In the genomic region with DNA sequence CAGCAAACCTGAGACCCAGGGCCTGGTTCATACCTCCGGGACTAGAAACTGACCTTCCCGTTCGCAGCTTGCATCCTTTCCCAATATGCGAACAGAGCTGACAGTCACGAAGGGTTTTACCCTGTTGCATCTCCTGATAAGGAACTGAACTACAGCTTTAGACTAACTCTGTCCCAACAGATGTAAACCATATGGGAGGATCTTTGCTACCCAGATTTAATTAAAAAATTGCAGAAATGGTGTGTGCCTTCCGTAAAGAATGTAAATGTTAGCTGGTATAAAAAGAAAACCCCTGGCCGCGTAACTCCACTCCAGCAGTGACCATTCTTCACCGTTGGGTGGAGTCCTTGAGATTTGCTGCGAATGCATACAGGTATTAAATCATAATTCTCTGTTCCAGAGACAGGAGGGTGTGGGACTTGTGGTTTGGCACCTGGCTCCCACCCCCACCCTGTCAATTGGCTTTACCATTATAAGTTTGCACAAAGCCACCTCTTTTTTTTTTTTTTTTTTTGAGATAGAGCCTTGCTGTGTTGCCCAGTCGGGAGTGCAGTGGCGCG, we compare ENCODE assay signal across 1 cellular context.
TF ChIP-seq lines count a peak whose summit lies in the region.

No MANE protein-coding gene starts in this region.

TF ChIP-seq in HCT116, 20 proteins besides CTCF, POLR2A, EP300 and RAD21 (continued from another document):
- TF ChIP-seq, protein P1, sequence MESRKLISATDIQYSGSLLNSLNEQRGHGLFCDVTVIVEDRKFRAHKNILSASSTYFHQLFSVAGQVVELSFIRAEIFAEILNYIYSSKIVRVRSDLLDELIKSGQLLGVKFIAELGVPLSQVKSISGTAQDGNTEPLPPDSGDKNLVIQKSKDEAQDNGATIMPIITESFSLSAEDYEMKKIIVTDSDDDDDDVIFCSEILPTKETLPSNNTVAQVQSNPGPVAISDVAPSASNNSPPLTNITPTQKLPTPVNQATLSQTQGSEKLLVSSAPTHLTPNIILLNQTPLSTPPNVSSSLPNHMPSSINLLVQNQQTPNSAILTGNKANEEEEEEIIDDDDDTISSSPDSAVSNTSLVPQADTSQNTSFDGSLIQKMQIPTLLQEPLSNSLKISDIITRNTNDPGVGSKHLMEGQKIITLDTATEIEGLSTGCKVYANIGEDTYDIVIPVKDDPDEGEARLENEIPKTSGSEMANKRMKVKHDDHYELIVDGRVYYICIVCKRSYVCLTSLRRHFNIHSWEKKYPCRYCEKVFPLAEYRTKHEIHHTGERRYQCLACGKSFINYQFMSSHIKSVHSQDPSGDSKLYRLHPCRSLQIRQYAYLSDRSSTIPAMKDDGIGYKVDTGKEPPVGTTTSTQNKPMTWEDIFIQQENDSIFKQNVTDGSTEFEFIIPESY (IDR thresholded peaks at IDR 0.05; ENCODE audit: extremely low read depth, insufficient replicate concordance, low read length) = no peak
- TF ChIP-seq SRF (IDR thresholded peaks at IDR 0.05; ENCODE audit: low read depth) (no peak), YY1 (IDR thresholded peaks at IDR 0.05; ENCODE audit: extremely low read depth, insufficient replicate concordance, low read depth, low read length) (no peak), ELF1 (IDR thresholded peaks at IDR 0.05; ENCODE audit: borderline replicate concordance, low read depth) (no peak)
- TF ChIP-seq, protein P2, sequence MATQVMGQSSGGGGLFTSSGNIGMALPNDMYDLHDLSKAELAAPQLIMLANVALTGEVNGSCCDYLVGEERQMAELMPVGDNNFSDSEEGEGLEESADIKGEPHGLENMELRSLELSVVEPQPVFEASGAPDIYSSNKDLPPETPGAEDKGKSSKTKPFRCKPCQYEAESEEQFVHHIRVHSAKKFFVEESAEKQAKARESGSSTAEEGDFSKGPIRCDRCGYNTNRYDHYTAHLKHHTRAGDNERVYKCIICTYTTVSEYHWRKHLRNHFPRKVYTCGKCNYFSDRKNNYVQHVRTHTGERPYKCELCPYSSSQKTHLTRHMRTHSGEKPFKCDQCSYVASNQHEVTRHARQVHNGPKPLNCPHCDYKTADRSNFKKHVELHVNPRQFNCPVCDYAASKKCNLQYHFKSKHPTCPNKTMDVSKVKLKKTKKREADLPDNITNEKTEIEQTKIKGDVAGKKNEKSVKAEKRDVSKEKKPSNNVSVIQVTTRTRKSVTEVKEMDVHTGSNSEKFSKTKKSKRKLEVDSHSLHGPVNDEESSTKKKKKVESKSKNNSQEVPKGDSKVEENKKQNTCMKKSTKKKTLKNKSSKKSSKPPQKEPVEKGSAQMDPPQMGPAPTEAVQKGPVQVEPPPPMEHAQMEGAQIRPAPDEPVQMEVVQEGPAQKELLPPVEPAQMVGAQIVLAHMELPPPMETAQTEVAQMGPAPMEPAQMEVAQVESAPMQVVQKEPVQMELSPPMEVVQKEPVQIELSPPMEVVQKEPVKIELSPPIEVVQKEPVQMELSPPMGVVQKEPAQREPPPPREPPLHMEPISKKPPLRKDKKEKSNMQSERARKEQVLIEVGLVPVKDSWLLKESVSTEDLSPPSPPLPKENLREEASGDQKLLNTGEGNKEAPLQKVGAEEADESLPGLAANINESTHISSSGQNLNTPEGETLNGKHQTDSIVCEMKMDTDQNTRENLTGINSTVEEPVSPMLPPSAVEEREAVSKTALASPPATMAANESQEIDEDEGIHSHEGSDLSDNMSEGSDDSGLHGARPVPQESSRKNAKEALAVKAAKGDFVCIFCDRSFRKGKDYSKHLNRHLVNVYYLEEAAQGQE (IDR thresholded peaks at IDR 0.05; ENCODE audit: low read depth) = no peak
